In the genomic region with DNA sequence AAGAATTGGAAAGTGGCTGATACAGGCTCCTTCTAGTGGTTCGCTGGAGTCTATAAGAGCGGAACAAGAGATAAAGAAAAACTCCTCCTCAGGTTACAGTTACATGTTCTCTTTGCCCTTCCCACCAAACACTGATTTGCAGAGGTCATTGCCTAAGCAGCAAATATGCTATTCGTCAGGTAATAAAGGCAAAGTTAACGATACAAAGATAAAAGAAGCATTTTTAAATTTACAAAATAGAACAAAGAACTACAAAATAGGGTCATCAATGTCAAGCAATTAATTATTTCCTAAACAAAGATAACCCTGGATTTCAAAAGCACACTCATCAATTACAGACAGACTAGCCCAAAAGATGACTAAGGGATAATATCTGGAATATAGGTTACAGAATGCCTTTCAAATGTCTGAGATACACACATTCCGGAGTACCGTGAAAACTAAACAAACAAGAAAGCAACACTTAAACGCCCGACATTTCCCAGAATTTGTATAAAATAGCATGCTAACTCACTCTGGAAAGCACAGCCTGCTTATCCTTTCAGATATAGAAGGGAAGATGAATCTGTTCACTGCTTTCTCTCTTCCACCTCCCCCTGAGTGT, we compare ENCODE assay signal across 17 cellular contexts.
DNase-seq lines count a peak whose midpoint lies in the region; ATAC-seq and TF ChIP-seq lines count a peak whose summit lies in the region.
"Had no signal": no experiment of that assay in that cellular context is flagged by ENCODE, and none has a peak within 500 bp of the region (broad histone marks: within the 10 kb centered on the region; RNA-seq: fewer than 3 reads in every experiment).

No MANE protein-coding gene starts in this region.

- no peak overlapping the region for H3K4me3 ChIP-seq in cardiac muscle cell
- H3K4me3 ChIP-seq in astrocyte of the spinal cord (ENCODE audit: low read depth, low read length), result no peak overlapping the region
- H3K4me3 ChIP-seq: heart right ventricle, thyroid gland had no signal

- H3K27me3 ChIP-seq in cardiac muscle cell, result no peaks in the 10 kb centered on the region
- H3K27me3 ChIP-seq: heart right ventricle, thyroid gland had no signal

- intact Hi-C loops in cardiac septum (cut with DNase I), result loop anchor here (5.0 kb wide), 1 partner anchor 370 kb away; no protein-coding TSS in a partner anchor

- H3K27ac ChIP-seq in cardiac muscle cell, result peak overlapping the region; percentile 13
- H3K27ac ChIP-seq: thyroid gland had no signal

- peak; percentile 15 for ATAC-seq in left lobe of liver
- ATAC-seq: activated T-cell treated with anti-CD3 and anti-CD28 coated beads, Interleukin-2, amount 50 U/mL, for 72 hours; heart right ventricle; left ventricle myocardium superior; T-helper 17 cell had no signal

- H3K9me3 ChIP-seq in cardiac muscle cell (ENCODE audit: low read depth), result no peaks in the 10 kb centered on the region
- H3K9me3 ChIP-seq: thyroid gland had no signal

- H3K36me3 ChIP-seq in cardiac muscle cell, result no peaks in the 10 kb centered on the region
- H3K36me3 ChIP-seq: heart right ventricle, thyroid gland had no signal

- TF ChIP-seq CTCF in cardiac muscle cell (IDR thresholded peaks at IDR 0.05; ENCODE audit: low read depth, low read length) (peak; percentile 29), astrocyte of the spinal cord (IDR thresholded peaks at IDR 0.05; ENCODE audit: low read depth, low read length) (peak; percentile 17)

- in situ Hi-C loops in astrocyte of the spinal cord (cut with HindIII; ENCODE audit: low sequenced_read_pairs), result no loop called here

- peaks cover 19% of the 10 kb centered on the region for H3K4me1 ChIP-seq in cardiac muscle cell (ENCODE audit: low read depth)
- H3K4me1 ChIP-seq: thyroid gland had no signal

- DNase-seq in cardiac muscle cell (ENCODE audit: low read depth in 1 of 2, low spot score in 1 of 2) (peak; percentile 55 to 72), cardiac septum (ENCODE audit: low spot score) (no peak), astrocyte of the spinal cord (ENCODE audit: low read depth, low spot score) (no peak), left lobe of liver (ENCODE audit: low spot score) (no peak), DMS79 (lab: John Stamatoyannopoulos, UW) (no peak), epidermal melanocyte (ENCODE audit: insufficient read length, low spot score) (no peak), NCI-H187 treated with DMSO at 0.1 percent for 48 hours (lab: John Stamatoyannopoulos, UW) (no peak), hippocampal formation (lab: John Stamatoyannopoulos, UW) (no peak)
- DNase-seq: activated CD4-positive, alpha-beta T cell treated with anti-CD3 and anti-CD28 coated beads, Interleukin-2, amount 10 ng/mL, durations not matched to agents 7 days and 5 days; activated T-cell treated with anti-CD3 and anti-CD28 coated beads, Interleukin-2, amount 50 U/mL, for 72 hours; anterior cingulate cortex; DMS79 treated with DMSO at 0.1 percent for 48 hours; heart right ventricle; left ventricle myocardium superior; stimulated activated CD4-positive, alpha-beta T cell treated with anti-CD3 and anti-CD28 coated beads, Interleukin-12 subunit alpha, Interleukin-12 subunit beta, amount 100 ng/mL, for 4 hours; T-helper 17 cell; thyroid gland had no signal

Comparison
In these comparisons a context has a peak if more than half of its experiments do, and no peak if none do; other contexts are left out.
1. DNase-seq: peak in cardiac muscle cell (2 of 2); none in cardiac septum (single experiment), astrocyte of the spinal cord (single experiment), left lobe of liver (single experiment), DMS79 (single experiment), epidermal melanocyte (single experiment), NCI-H187 treated with DMSO at 0.1 percent for 48 hours (single experiment) and hippocampal formation (0 of 2).